16 cellular contexts compared by ENCODE assay signal in the genomic region with DNA sequence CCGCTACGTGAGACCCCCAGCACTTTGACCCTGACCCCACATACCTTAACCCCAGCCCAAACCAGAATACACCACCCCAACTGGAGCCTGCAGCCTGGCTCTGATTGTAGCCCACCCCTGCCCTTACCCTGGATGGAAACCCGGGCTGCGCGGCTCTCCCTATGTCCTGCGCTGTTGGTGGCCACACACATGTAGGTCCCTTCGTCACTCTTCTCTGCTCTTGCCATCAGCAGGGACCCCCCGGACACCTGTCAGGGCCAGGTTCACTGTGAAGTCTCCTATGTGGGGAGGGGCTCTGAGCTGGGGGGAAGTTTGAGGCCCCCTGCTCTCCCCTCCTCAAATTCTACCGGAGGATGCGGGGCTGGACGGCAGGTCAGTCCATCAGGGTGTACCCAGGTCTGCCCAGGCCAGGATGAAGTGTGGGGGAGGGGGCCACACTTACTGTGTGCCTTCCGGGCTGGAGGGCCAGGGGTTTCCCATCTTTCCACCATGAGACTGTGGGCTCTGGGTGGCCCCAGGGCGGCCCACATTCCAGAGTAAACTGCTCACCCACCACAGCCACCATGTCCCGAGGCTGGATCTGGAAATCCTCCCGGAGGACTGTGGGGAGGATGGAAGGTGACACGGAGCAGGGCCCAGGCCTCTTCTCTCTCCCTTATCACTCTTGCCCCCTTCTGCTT. TPM values are rescaled to one million over a fixed set of nuclear protein-coding genes. Genes with fewer than 3 reads are reported as not detected.
DNase-seq lines count a peak whose midpoint lies in the region; ATAC-seq and TF ChIP-seq lines count a peak whose summit lies in the region.
"Had no signal": no experiment of that assay in that cellular context is flagged by ENCODE, and none has a peak within 500 bp of the region (broad histone marks: within the 10 kb centered on the region; RNA-seq: fewer than 3 reads in every experiment).

No MANE protein-coding gene starts in this region.

- no peak overlapping the region for H3K27ac Mint-ChIP-seq in natural killer cell treated with Interleukin-12 subunit alpha and Interleukin-12 subunit beta and Interleukin-15 and Interleukin-18, amount 100 ng/mL, for 72 hours

- TF ChIP-seq EP300 in esophagus muscularis mucosa (IDR thresholded peaks at IDR 0.05) (no peak), ovary (IDR thresholded peaks at IDR 0.05) (no peak)

- no peak for ATAC-seq in right cardiac atrium
- ATAC-seq in left ventricle myocardium superior = no peak
- no peak for ATAC-seq in natural killer cell treated with Interleukin-12 subunit alpha and Interleukin-12 subunit beta and Interleukin-15 and Interleukin-18, amount 100 ng/mL, for 72 hours
- no peak for ATAC-seq in GM19395 (IDR thresholded peaks at IDR 0.05; ENCODE audit: unreplicated experiment)
- ATAC-seq: esophagus mucosa had no signal

- no peaks in the 10 kb centered on the region for H3K4me1 Mint-ChIP-seq in natural killer cell treated with Interleukin-12 subunit alpha and Interleukin-12 subunit beta and Interleukin-15 and Interleukin-18, amount 100 ng/mL, for 72 hours (ENCODE audit: low read depth in 2 of 2)

- peaks cover 15 to 23% of the 10 kb centered on the region in 2 donors for H3K27me3 Mint-ChIP-seq in natural killer cell treated with Interleukin-12 subunit alpha and Interleukin-12 subunit beta and Interleukin-15 and Interleukin-18, amount 100 ng/mL, for 72 hours

- H3K4me1 ChIP-seq in right cardiac atrium (ENCODE audit: control insufficient read depth, insufficient read depth, low read length) (peaks cover 8% of the 10 kb centered on the region), esophagus muscularis mucosa (peaks cover 45 to 74% (median 60%) of the 10 kb centered on the region in 4 donors), ovary (ENCODE audit: insufficient read depth) (peaks cover 41% of the 10 kb centered on the region)

- no peak for TF ChIP-seq CTCF in esophagus muscularis mucosa (IDR thresholded peaks at IDR 0.05)
- TF ChIP-seq CTCF in ovary (IDR thresholded peaks at IDR 0.05) = no peak

- H3K9me3 ChIP-seq in right cardiac atrium (ENCODE audit: control insufficient read depth, low read length) (no peaks in the 10 kb centered on the region), esophagus muscularis mucosa (no peaks in the 10 kb centered on the region), ovary (no peaks in the 10 kb centered on the region)

- H3K36me3 Mint-ChIP-seq in natural killer cell treated with Interleukin-12 subunit alpha and Interleukin-12 subunit beta and Interleukin-15 and Interleukin-18, amount 100 ng/mL, for 72 hours = no peaks in the 10 kb centered on the region

- H3K4me3 Mint-ChIP-seq in natural killer cell treated with Interleukin-12 subunit alpha and Interleukin-12 subunit beta and Interleukin-15 and Interleukin-18, amount 100 ng/mL, for 72 hours = no peak overlapping the region

- DNase-seq in right cardiac atrium (peak in 1 of 3 donors; percentile 58), left ventricle myocardium superior (no peak), esophagus muscularis mucosa (ENCODE audit: extremely low spot score) (no peak), ovary (peak in 1 of 5 donors; percentile 34), DMS79 (lab: John Stamatoyannopoulos, UW) (no peak), inferior parietal cortex (ENCODE audit: extremely low spot score) (no peak)
- no peak for DNase-seq in natural killer cell treated with Interleukin-12 subunit alpha and Interleukin-12 subunit beta and Interleukin-15 and Interleukin-18, amount 100 ng/mL, for 72 hours (ENCODE audit: low spot score)
- DNase-seq: activated CD4-positive, alpha-beta T cell treated with anti-CD3 and anti-CD28 coated beads, Interleukin-2, amount 50 U/mL, for 48 hours; activated gamma-delta T cell; PC-9; trophoblast cell had no signal

- H3K4me3 ChIP-seq in right cardiac atrium (ENCODE audit: low read length) (peak overlapping the region; percentile 36), esophagus muscularis mucosa (peak overlapping the region; percentile 40 to 50 (median 42)), ovary (no peak overlapping the region)
- H3K4me3 ChIP-seq: PC-9 had no signal

- H3K27me3 ChIP-seq in right cardiac atrium (ENCODE audit: control insufficient read depth, insufficient read depth) (no peaks in the 10 kb centered on the region), esophagus muscularis mucosa (peaks cover 0 to 21% (median 0%) of the 10 kb centered on the region in 4 donors), ovary (no peaks in the 10 kb centered on the region)

- TF ChIP-seq POLR2A in esophagus muscularis mucosa (IDR thresholded peaks at IDR 0.05; ENCODE audit: low read depth) = no peak
- TF ChIP-seq POLR2A in ovary (IDR thresholded peaks at IDR 0.05) = no peak

- WGBS in right cardiac atrium = 71% methylated on average over 16 of the region's 16 CpGs
- 95% methylated on average over 10 of the region's 16 CpGs for WGBS in esophagus muscularis mucosa
- 83 to 88% (median 87%) methylated on average over 16 of the region's 16 CpGs for WGBS in ovary, 3 donors

- H3K9me3 Mint-ChIP-seq in natural killer cell treated with Interleukin-12 subunit alpha and Interleukin-12 subunit beta and Interleukin-15 and Interleukin-18, amount 100 ng/mL, for 72 hours = no peaks in the 10 kb centered on the region

- H3K36me3 ChIP-seq in esophagus muscularis mucosa (peaks cover 0 to 35% (median 0%) of the 10 kb centered on the region in 4 donors), ovary (no peaks in the 10 kb centered on the region)

- H3K27ac ChIP-seq in right cardiac atrium (ENCODE audit: low read length) = peak overlapping the region; percentile 46
- peak overlapping the region; percentile 58 to 76 (median 68) for H3K27ac ChIP-seq in esophagus muscularis mucosa (replicated peaks in 1 of 4)
- peak overlapping the region; percentile 42 to 83 for H3K27ac ChIP-seq in ovary
- H3K27ac ChIP-seq: HL-60, PC-9 had no signal

- intact Hi-C loops in right cardiac atrium (cut with DNase I) (no loop called here), left ventricle myocardium superior (cut with micrococcal nuclease) (no loop called here), esophagus muscularis mucosa (cut with DNase I) (no loop called here), ovary (cut with DNase I) (no loop called here)

RNA-seq across cellular contexts. Expression of gene ROBO4, which starts 1.5 kb away (rescaled TPM):
- total RNA-seq in right cardiac atrium (10 to 100 TPM; 11.7 to 17.4 (median 15.0) TPM), left ventricle myocardium superior (27.6 TPM), esophagus muscularis mucosa (10 to 100 TPM; 16.2 to 49.8 (median 36.7) TPM), ovary (10 to 100 TPM in 4 of 7 donors, 1 to 10 TPM in 3; 5.9 to 22.0 (median 10.0) TPM)
- polyA plus RNA-seq in right cardiac atrium (16.8 TPM), ovary (10 to 100 TPM in 1 of 2 donors, 1 to 10 TPM in 1; 7.8 to 12.0 TPM)
- total RNA-seq in natural killer cell treated with Interleukin-12 subunit alpha and Interleukin-12 subunit beta and Interleukin-15 and Interleukin-18, amount 100 ng/mL, for 72 hours = not detected
- total RNA-seq: PC-9 had no signal

RNA-seq across cellular contexts. Expression of gene HEPN1, which starts 22.8 kb away (rescaled TPM):
- not detected for total RNA-seq in right cardiac atrium
- polyA plus RNA-seq in right cardiac atrium = not detected
- total RNA-seq in left ventricle myocardium superior = not detected
- total RNA-seq in esophagus muscularis mucosa = not detected
- under 1 TPM in 2 of 7 donors, not detected in 5; 0.24 to 0.48 TPM for total RNA-seq in ovary
- polyA plus RNA-seq in ovary = not detected
- total RNA-seq in natural killer cell treated with Interleukin-12 subunit alpha and Interleukin-12 subunit beta and Interleukin-15 and Interleukin-18, amount 100 ng/mL, for 72 hours = not detected
- total RNA-seq: esophagus mucosa; PC-9; T-helper 2 cell treated with Interferon-gamma antibody and Interleukin-4, amounts not matched to agents 100 ng/mL and 5 ng/mL, for 36 hours had no signal
- polyA plus RNA-seq: AG04450 had no signal

RNA-seq across cellular contexts. Expression of gene ROBO3, which starts 31.0 kb away (rescaled TPM):
- total RNA-seq in right cardiac atrium (10 to 100 TPM in 2 of 4 donors, 1 to 10 TPM in 2; 9.8 to 11.0 (median 10.2) TPM), left ventricle myocardium superior (4.5 TPM), esophagus muscularis mucosa (10 to 100 TPM in 1 of 4 donors, 1 to 10 TPM in 3; 5.0 to 10.8 (median 8.5) TPM), ovary (10 to 100 TPM; 36.9 to 90.4 (median 56.7) TPM)
- polyA plus RNA-seq in right cardiac atrium (15.4 TPM), ovary (10 to 100 TPM; 15.2 to 62.8 TPM)
- 1 to 10 TPM; 5.3 to 7.9 TPM for total RNA-seq in natural killer cell treated with Interleukin-12 subunit alpha and Interleukin-12 subunit beta and Interleukin-15 and Interleukin-18, amount 100 ng/mL, for 72 hours

RNA-seq across cellular contexts. Expression of gene HEPACAM, which starts 39.6 kb away (rescaled TPM):
- total RNA-seq in right cardiac atrium = 1 to 10 TPM in 1 of 4 donors, under 1 TPM in 3; 0.26 to 1.9 (median 0.38) TPM
- 0.43 TPM for polyA plus RNA-seq in right cardiac atrium
- 0.62 TPM for total RNA-seq in left ventricle myocardium superior
- total RNA-seq in esophagus muscularis mucosa = 1 to 10 TPM in 3 of 4 donors, under 1 TPM in 1; 0.42 to 2.1 (median 1.1) TPM
- under 1 TPM in 2 of 7 donors, not detected in 5; 0.10 TPM for total RNA-seq in ovary
- under 1 TPM in 1 of 2 donors, not detected in 1; 0.13 TPM for polyA plus RNA-seq in ovary
- not detected for total RNA-seq in natural killer cell treated with Interleukin-12 subunit alpha and Interleukin-12 subunit beta and Interleukin-15 and Interleukin-18, amount 100 ng/mL, for 72 hours
- total RNA-seq: esophagus mucosa; PC-9; T-helper 2 cell treated with Interferon-gamma antibody and Interleukin-4, amounts not matched to agents 100 ng/mL and 5 ng/mL, for 36 hours had no signal

RNA-seq across cellular contexts. Expression of gene CCDC15, which starts 57.8 kb away (rescaled TPM):
- under 1 TPM; 0.17 to 0.47 (median 0.33) TPM for total RNA-seq in right cardiac atrium
- 0.09 TPM for polyA plus RNA-seq in right cardiac atrium
- total RNA-seq in left ventricle myocardium superior = 0.25 TPM
- total RNA-seq in esophagus muscularis mucosa = 1 to 10 TPM in 1 of 4 donors, under 1 TPM in 3; 0.42 to 1.6 (median 0.60) TPM
- 1 to 10 TPM in 5 of 7 donors, under 1 TPM in 2; 0.87 to 1.9 (median 1.4) TPM for total RNA-seq in ovary
- polyA plus RNA-seq in ovary = 1 to 10 TPM in 1 of 2 donors, under 1 TPM in 1; 0.82 to 1.1 TPM
- total RNA-seq in natural killer cell treated with Interleukin-12 subunit alpha and Interleukin-12 subunit beta and Interleukin-15 and Interleukin-18, amount 100 ng/mL, for 72 hours = 1 to 10 TPM; 2.7 to 6.8 TPM

Comparison
In these comparisons a context has a peak if more than half of its experiments do, and no peak if none do; other contexts are left out.
1. RNA of gene ROBO4, which starts 1.5 kb away (total RNA-seq): 16.2 to 49.8 TPM in esophagus muscularis mucosa, 27.6 TPM in left ventricle myocardium superior (single experiment), 11.7 to 17.4 TPM in right cardiac atrium and 5.9 to 22.0 TPM in ovary; not detected in natural killer cell treated with Interleukin-12 subunit alpha and Interleukin-12 subunit beta and Interleukin-15 and Interleukin-18, amount 100 ng/mL, for 72 hours; every median in the first group is over 4 times any median in the second.
2. Peak in every context shown above with its lines, with median percentiles within 50 percentile points of each other: H3K27ac ChIP-seq.